Comparison of ENCODE assay signal across 13 cellular contexts in genomic region chr3:124781706-124782376, GRCh38. TPM values are rescaled to one million over a fixed set of nuclear protein-coding genes. Genes with fewer than 3 reads are reported as not detected.
DNase-seq lines count a peak whose midpoint lies in the region; ATAC-seq and TF ChIP-seq lines count a peak whose summit lies in the region.
"Had no signal": no experiment of that assay in that cellular context is flagged by ENCODE, and none has a peak within 500 bp of the region (broad histone marks: within the 10 kb centered on the region; RNA-seq: fewer than 3 reads in every experiment).

No MANE protein-coding gene starts in this region.

- H3K4me3 ChIP-seq in HEK293 (ENCODE audit: low read depth, low read length), result no peak overlapping the region
- H3K4me3 ChIP-seq in mesendoderm (ENCODE audit: low read length), result no peak overlapping the region

- no peak overlapping the region for H2BK5ac ChIP-seq in mesendoderm (ENCODE audit: low read length)

- no peak overlapping the region for H3K4me2 ChIP-seq in mesendoderm (ENCODE audit: low read length)

- H3K36me3 Mint-ChIP-seq in chondrocyte (ENCODE audit: low read depth), result peaks cover 17% of the 10 kb centered on the region
- H3K36me3 Mint-ChIP-seq: CD8-positive, alpha-beta T cell; naive B cell had no signal

- no peak for ATAC-seq in omental fat pad (ENCODE audit: low FRiP score)
- ATAC-seq in HG02798 (IDR thresholded peaks at IDR 0.05; ENCODE audit: poor library complexity, unreplicated experiment), result no peak
- ATAC-seq: CD8-positive, alpha-beta T cell had no signal

- no peak overlapping the region for H2BK15ac ChIP-seq in mesendoderm (replicated peaks; ENCODE audit: low read depth)

- no peaks in the 10 kb centered on the region for H3K9me3 ChIP-seq in HEK293 (ENCODE audit: control insufficient read depth, insufficient read depth, low read depth, low read length)

- H3K56ac ChIP-seq in mesendoderm (ENCODE audit: low read length), result peak overlapping the region; percentile 9

- H2BK120ac ChIP-seq in mesendoderm (ENCODE audit: low read depth, low read length), result no peak overlapping the region

- H4K5ac ChIP-seq in mesendoderm (ENCODE audit: low read length), result no peak overlapping the region

- no peaks in the 10 kb centered on the region for H3K27me3 ChIP-seq in mesendoderm (ENCODE audit: insufficient read depth, low read length, poor library complexity)

- H3K23ac ChIP-seq in mesendoderm (ENCODE audit: low read length), result no peak overlapping the region

- no peaks in the 10 kb centered on the region for H3K9me3 Mint-ChIP-seq in chondrocyte (ENCODE audit: low read depth)
- H3K9me3 Mint-ChIP-seq: CD8-positive, alpha-beta T cell; naive B cell had no signal

- H3K27me3 Mint-ChIP-seq in chondrocyte (ENCODE audit: low read depth), result no peaks in the 10 kb centered on the region

- H4K8ac ChIP-seq in mesendoderm (ENCODE audit: low read depth, low read length), result no peak overlapping the region

- no CpG with 5 or more reads among the region's 5 CpGs for WGBS in mesendoderm (ENCODE audit: extremely low coverage, insufficient coverage, low lambda C conversion rate)

- H3K79me1 ChIP-seq in mesendoderm (ENCODE audit: low read length), result peaks cover 35% of the 10 kb centered on the region

- H3K4me3 Mint-ChIP-seq in chondrocyte (ENCODE audit: unreplicated experiment), result no peak overlapping the region
- H3K4me3 Mint-ChIP-seq: CD8-positive, alpha-beta T cell; naive B cell had no signal

- CTCF ChIA-PET in HEK293 (lab: Yijun Ruan, JAX), result interaction anchor here (1.4 kb wide), 1 partner anchor 119 kb away, joined by 3 read pairs; no protein-coding TSS in a partner anchor

- no peak overlapping the region for H3K18ac ChIP-seq in mesendoderm (ENCODE audit: low read length)

- H3K27ac ChIP-seq in HEK293 (ENCODE audit: extremely low read depth, low read depth, low read length), result no peak overlapping the region
- peak overlapping the region; percentile 7 for H3K27ac ChIP-seq in mesendoderm (ENCODE audit: low read depth, low read length)
- H3K27ac ChIP-seq in substantia nigra (ENCODE audit: low read depth, low read length, poor library complexity, severe bottlenecking), result peak overlapping the region; percentile 85

- DNase-seq in chondrocyte (ENCODE audit: low spot score) (no peak), mesendoderm (no peak), substantia nigra (lab: John Stamatoyannopoulos, UW) (peak in 2 of 49 donors; percentile 23 to 40), ecto neural progenitor cell (ENCODE audit: low spot score) (no peak), RPMI8226 (no peak), omental fat pad (ENCODE audit: low spot score) (no peak)
- DNase-seq: activated T-cell treated with anti-CD3 and anti-CD28 coated beads, Interleukin-2, amount 50 U/mL, for 48 hours; CD8-positive, alpha-beta T cell; Kasumi-1; naive B cell; NCI-H2029 treated with DMSO at 0.1 percent for 48 hours had no signal

- H3K27ac Mint-ChIP-seq in chondrocyte (ENCODE audit: unreplicated experiment), result peak overlapping the region; percentile 98
- H3K27ac Mint-ChIP-seq: CD8-positive, alpha-beta T cell had no signal

- peaks cover 13% of the 10 kb centered on the region for H3K79me2 ChIP-seq in mesendoderm (ENCODE audit: control insufficient read depth, insufficient read depth, low read length)

- H3K4me1 ChIP-seq in HEK293 (ENCODE audit: control insufficient read depth, insufficient read depth, low read length) (peaks cover 8% of the 10 kb centered on the region; the same call in 1 of the 2 replicates), mesendoderm (ENCODE audit: control insufficient read depth, low read depth, low read length) (peaks cover 4% of the 10 kb centered on the region)

- TF ChIP-seq CTCF in HEK293 (tag by site-specific recombination; IDR thresholded peaks at IDR 0.05) (no peak), chondrocyte (IDR thresholded peaks at IDR 0.05) (no peak), omental fat pad (IDR thresholded peaks at IDR 0.05) (no peak)

- no peaks in the 10 kb centered on the region for H3K36me3 ChIP-seq in HEK293 (ENCODE audit: control insufficient read depth in 2 of 2, insufficient read depth in 1 of 2, low read length in 2 of 2)
- H3K36me3 ChIP-seq in mesendoderm (ENCODE audit: control insufficient read depth, insufficient read depth, low read length), result peaks cover 14% of the 10 kb centered on the region

- H3K4me1 Mint-ChIP-seq in chondrocyte (ENCODE audit: low read depth), result peaks cover 92% of the 10 kb centered on the region

- H3K9ac ChIP-seq in mesendoderm (ENCODE audit: low read length), result no peak overlapping the region

- no peak overlapping the region for H2AK5ac ChIP-seq in mesendoderm (ENCODE audit: low read length)

- POLR2A ChIA-PET in HEK293 (lab: Yijun Ruan, JAX), result no interaction called here

- H3K4ac ChIP-seq in mesendoderm (ENCODE audit: low read depth, low read length), result no peak overlapping the region

TF ChIP-seq in HEK293, 187 proteins besides CTCF, POLR2A, EP300 and RAD21:
- TF ChIP-seq KLF1 (tag by site-specific recombination; IDR thresholded peaks at IDR 0.05), result no peak
- TF ChIP-seq ZSCAN30 (tag by site-specific recombination; IDR thresholded peaks at IDR 0.05), result no peak
- no peak for TF ChIP-seq ZNF529 (tag by site-specific recombination; IDR thresholded peaks at IDR 0.05; ENCODE audit: insufficient replicate concordance)
- TF ChIP-seq ZNF768 (tag by site-specific recombination; IDR thresholded peaks at IDR 0.05), result peak; percentile 57; the same call in 1 of the 2 replicates
- no peak for TF ChIP-seq ZNF610 (tag by site-specific recombination; IDR thresholded peaks at IDR 0.05; ENCODE audit: borderline replicate concordance)
- no peak for TF ChIP-seq ZNF398 (tag by site-specific recombination; IDR thresholded peaks at IDR 0.05)
- TF ChIP-seq ZNF311 (tag by site-specific recombination; IDR thresholded peaks at IDR 0.05; ENCODE audit: borderline replicate concordance), result no peak

RNA-seq across cellular contexts. Expression of gene UMPS, which starts 51.6 kb away (rescaled TPM):
- total RNA-seq in chondrocyte, result 16.6 to 24.0 TPM (median 19.4 TPM) in 3 replicates
- 45.8 TPM for polyA plus RNA-seq in mesendoderm (2013, experiment 1 of 2)
- polyA plus RNA-seq in mesendoderm (2013, experiment 2 of 2), result 45.3 TPM
- total RNA-seq in omental fat pad, result 10 to 100 TPM; 20.7 to 37.2 (median 28.2) TPM
